11 cellular contexts compared by ENCODE assay signal in genomic region chr19:19443902-19444693, GRCh38. TPM values are rescaled to one million over a fixed set of nuclear protein-coding genes. Genes with fewer than 3 reads are reported as not detected.
DNase-seq lines count a peak whose midpoint lies in the region; ATAC-seq and TF ChIP-seq lines count a peak whose summit lies in the region.
"Had no signal": no experiment of that assay in that cellular context is flagged by ENCODE, and none has a peak within 500 bp of the region (broad histone marks: within the 10 kb centered on the region; RNA-seq: fewer than 3 reads in every experiment).

No MANE protein-coding gene starts in this region.

- no peak for DNase-seq in natural killer cell
- no peak for DNase-seq in HK-2 (ENCODE audit: unreplicated experiment)
- DNase-seq: activated CD8-positive, alpha-beta memory T cell treated with anti-CD3 and anti-CD28 coated beads, Interleukin-2, amount 50 U/mL, for 48 hours; heart right ventricle; SJCRH30 had no signal

- H3K9me2 ChIP-seq in DOHH2 (replicated peaks; ENCODE audit: control insufficient read depth, low read length): no peaks in the 10 kb centered on the region

- H3F3A ChIP-seq in DOHH2 (ENCODE audit: control insufficient read depth, insufficient read depth): peaks cover 12% of the 10 kb centered on the region

- H4K20me1 ChIP-seq in DOHH2 (ENCODE audit: control insufficient read depth, insufficient read depth, low read depth, low read length): peaks cover 32% of the 10 kb centered on the region

- H3K4me1 ChIP-seq in DOHH2 (ENCODE audit: control insufficient read depth, low read length) (peaks cover 55% of the 10 kb centered on the region), HUES48 (ENCODE audit: control insufficient read depth, insufficient read depth, low read length) (peaks cover 34% of the 10 kb centered on the region)
- H3K4me1 ChIP-seq: SJCRH30 had no signal

- peak overlapping the region; percentile 32 for H3K4me3 Mint-ChIP-seq in activated naive CD8-positive, alpha-beta T cell
- peak overlapping the region; percentile 47 for H3K4me3 Mint-ChIP-seq in natural killer cell

- no peak for TF ChIP-seq CTCF in DOHH2 (IDR thresholded peaks at IDR 0.05; ENCODE audit: low read depth, low read length, poor library complexity, severe bottlenecking)
- no peak for TF ChIP-seq CTCF in natural killer cell (IDR thresholded peaks at IDR 0.05)

- H3K27me3 ChIP-seq in DOHH2 (ENCODE audit: control insufficient read depth, low read length): no peaks in the 10 kb centered on the region
- no peaks in the 10 kb centered on the region for H3K27me3 ChIP-seq in HUES48 (ENCODE audit: control insufficient read depth, insufficient read depth, low read length)
- H3K27me3 ChIP-seq: heart right ventricle, SJCRH30 had no signal

- H3K36me3 ChIP-seq in DOHH2 (ENCODE audit: control insufficient read depth, low read length) (peaks cover 42% of the 10 kb centered on the region), HUES48 (ENCODE audit: control insufficient read depth, insufficient read depth, low read length) (0 out of 2 replicates have a peak, but pooled peaks cover 5% of the 10 kb centered on the region)

- no peaks in the 10 kb centered on the region for H3K27me3 Mint-ChIP-seq in activated naive CD8-positive, alpha-beta T cell
- no peaks in the 10 kb centered on the region for H3K27me3 Mint-ChIP-seq in natural killer cell (ENCODE audit: low read depth in 2 of 2)

- H3K4me2 ChIP-seq in DOHH2 (ENCODE audit: low read length): peak overlapping the region; percentile 73

- H3K79me2 ChIP-seq in DOHH2 (ENCODE audit: control insufficient read depth, low read length): peaks cover 98% of the 10 kb centered on the region

- intact Hi-C loops in natural killer cell (cut with micrococcal nuclease): no loop called here

- H3K4me1 Mint-ChIP-seq in activated naive CD8-positive, alpha-beta T cell (ENCODE audit: low read depth): peaks cover 70% of the 10 kb centered on the region
- peaks cover 76 to 79% of the 10 kb centered on the region in 2 donors for H3K4me1 Mint-ChIP-seq in natural killer cell

- H3K27ac ChIP-seq in DOHH2 (ENCODE audit: low read depth, low read length) (peak overlapping the region; percentile 72), HUES48 (ENCODE audit: low read depth, low read length) (peak overlapping the region; percentile 23)
- H3K27ac ChIP-seq: SJCRH30 had no signal

- H3K4me3 ChIP-seq in DOHH2 (ENCODE audit: low read length) (peak overlapping the region; percentile 61), HUES48 (ENCODE audit: low read depth, low read length) (no peak overlapping the region)
- H3K4me3 ChIP-seq: heart right ventricle, SJCRH30 had no signal

- no peaks in the 10 kb centered on the region for H3K9me3 Mint-ChIP-seq in activated naive CD8-positive, alpha-beta T cell (ENCODE audit: low read depth)
- H3K9me3 Mint-ChIP-seq in natural killer cell: no peaks in the 10 kb centered on the region

- peak in 1 of 3 donors; percentile 3 for ATAC-seq in natural killer cell
- ATAC-seq in GM18517 (IDR thresholded peaks at IDR 0.05; ENCODE audit: unreplicated experiment): no peak
- ATAC-seq in HG03095 (IDR thresholded peaks at IDR 0.05; ENCODE audit: unreplicated experiment): no peak
- ATAC-seq in HG03457 (IDR thresholded peaks at IDR 0.05; ENCODE audit: unreplicated experiment): no peak

- H3K36me3 Mint-ChIP-seq in activated naive CD8-positive, alpha-beta T cell: peaks cover 8% of the 10 kb centered on the region
- H3K36me3 Mint-ChIP-seq in natural killer cell: no peaks in the 10 kb centered on the region

- H3K9me3 ChIP-seq in DOHH2 (ENCODE audit: control insufficient read depth, insufficient read depth, low read length) (no peaks in the 10 kb centered on the region), HUES48 (ENCODE audit: control insufficient read depth, insufficient read depth, low read length) (no peaks in the 10 kb centered on the region)
- H3K9me3 ChIP-seq: heart right ventricle, SJCRH30 had no signal

- H3K27ac Mint-ChIP-seq in activated naive CD8-positive, alpha-beta T cell: peak overlapping the region; percentile 64
- peak overlapping the region; percentile 78 to 83 for H3K27ac Mint-ChIP-seq in natural killer cell

- H3K9ac ChIP-seq in HUES48 (ENCODE audit: low read depth, low read length): no peak overlapping the region

RNA-seq across cellular contexts. Expression of gene GATAD2A, which starts 38.6 kb away (rescaled TPM):
- 100 to 1,000 TPM; 209 to 232 (median 230) TPM for total RNA-seq in natural killer cell
